ENCODE assay signal across 1 cellular context in genomic region chr4:69713593-69713992, GRCh38.
A peak's percentile ranks its signal among the peaks of the same experiment; 100 is the strongest.
TF ChIP-seq lines count a peak whose summit lies in the region.

No MANE protein-coding gene starts in this region.

TF ChIP-seq in HepG2, 621 proteins besides CTCF, POLR2A, EP300 and RAD21 (continued from another document and continues in another):
- TF ChIP-seq ARID4A (CRISPR knock-in tag; IDR thresholded peaks at IDR 0.05; ENCODE audit: borderline replicate concordance) (no peak; the same call in 1 of the 2 replicates), AKNA (CRISPR knock-in tag; IDR thresholded peaks at IDR 0.05; ENCODE audit: borderline replicate concordance) (no peak), TEAD2 (CRISPR knock-in tag; IDR thresholded peaks at IDR 0.05) (no peak), PHB2 (IDR thresholded peaks at IDR 0.05; ENCODE audit: partially characterized antibody) (no peak), IKZF4 (CRISPR knock-in tag; IDR thresholded peaks at IDR 0.05; ENCODE audit: borderline replicate concordance, low read depth, not compliant biosample characterization) (no peak), KAT2B (IDR thresholded peaks at IDR 0.05; ENCODE audit: borderline replicate concordance, low read depth, low read length) (no peak), ZNF484 (CRISPR knock-in tag; IDR thresholded peaks at IDR 0.05; ENCODE audit: borderline replicate concordance, low read depth) (no peak), PRPF4 (IDR thresholded peaks at IDR 0.05; ENCODE audit: low read depth, low read length, poor library complexity, severe bottlenecking) (no peak), SOX6 (IDR thresholded peaks at IDR 0.05) (no peak), SOX6 (CRISPR knock-in tag; IDR thresholded peaks at IDR 0.05) (peak; percentile 57; the same call in 1 of the 2 replicates), CREB1 (IDR thresholded peaks at IDR 0.05) (peak; percentile 66), CREB1 (CRISPR knock-in tag; IDR thresholded peaks at IDR 0.05) (peak; percentile 76; the same call in 1 of the 2 replicates), RFX5 (IDR thresholded peaks at IDR 0.05; ENCODE audit: low read depth, low read length) (peak; percentile 50; the same call in 1 of the 2 replicates), MIER2 (CRISPR knock-in tag; IDR thresholded peaks at IDR 0.05) (0 out of 2 replicates have a peak, but pooled peaks have one; percentile 25), SKIL (CRISPR knock-in tag; IDR thresholded peaks at IDR 0.05; ENCODE audit: borderline replicate concordance) (no peak), EZH2 (conservative IDR thresholded peaks at IDR 0.05; ENCODE audit: low read depth, low read length) (no peak), ZNF160 (CRISPR knock-in tag; IDR thresholded peaks at IDR 0.05) (no peak), ONECUT2 (CRISPR knock-in tag; IDR thresholded peaks at IDR 0.05) (no peak), NFE2L1 (CRISPR knock-in tag; IDR thresholded peaks at IDR 0.05; ENCODE audit: borderline replicate concordance) (no peak), HMG20A (CRISPR knock-in tag; IDR thresholded peaks at IDR 0.05; ENCODE audit: borderline replicate concordance) (peak; percentile 88), ZNF761 (CRISPR knock-in tag; conservative IDR thresholded peaks at IDR 0.05) (no peak), ZNF768 (CRISPR knock-in tag; IDR thresholded peaks at IDR 0.05) (no peak), ZNF362 (CRISPR knock-in tag; IDR thresholded peaks at IDR 0.05; ENCODE audit: borderline replicate concordance) (no peak), CEBPZ (IDR thresholded peaks at IDR 0.05; ENCODE audit: low read length) (no peak), ATF6 (CRISPR knock-in tag; conservative IDR thresholded peaks at IDR 0.05) (no peak), SRY (CRISPR knock-in tag; IDR thresholded peaks at IDR 0.05) (no peak), ATF4 (CRISPR knock-in tag; IDR thresholded peaks at IDR 0.05) (peak in 1 of 2 experiments; percentile 86; a peak in 2 of 4 replicates), KLF9 (CRISPR knock-in tag; IDR thresholded peaks at IDR 0.05; ENCODE audit: low read depth) (no peak), FOSL2 (CRISPR knock-in tag; IDR thresholded peaks at IDR 0.05) (peak; percentile 69), DPF2 (CRISPR knock-in tag; IDR thresholded peaks at IDR 0.05; ENCODE audit: borderline replicate concordance, low read depth) (no peak), PCBP1 (IDR thresholded peaks at IDR 0.05; ENCODE audit: borderline replicate concordance, low read depth, low read length) (no peak), ZNF713 (CRISPR knock-in tag; IDR thresholded peaks at IDR 0.05) (no peak), BORCS8-MEF2B (CRISPR knock-in tag; IDR thresholded peaks at IDR 0.05) (0 out of 2 replicates have a peak, but pooled peaks have one; percentile 39), THAP8 (CRISPR knock-in tag; IDR thresholded peaks at IDR 0.05; ENCODE audit: borderline replicate concordance) (no peak), SRSF4 (IDR thresholded peaks at IDR 0.05; ENCODE audit: low read depth, low read length, poor library complexity, severe bottlenecking) (no peak), PAX8 (CRISPR knock-in tag; IDR thresholded peaks at IDR 0.05; ENCODE audit: borderline replicate concordance) (no peak), NPAS2 (CRISPR knock-in tag; IDR thresholded peaks at IDR 0.05; ENCODE audit: borderline replicate concordance) (no peak)
